ENCODE assay signal across 10 cellular contexts in the genomic region with DNA sequence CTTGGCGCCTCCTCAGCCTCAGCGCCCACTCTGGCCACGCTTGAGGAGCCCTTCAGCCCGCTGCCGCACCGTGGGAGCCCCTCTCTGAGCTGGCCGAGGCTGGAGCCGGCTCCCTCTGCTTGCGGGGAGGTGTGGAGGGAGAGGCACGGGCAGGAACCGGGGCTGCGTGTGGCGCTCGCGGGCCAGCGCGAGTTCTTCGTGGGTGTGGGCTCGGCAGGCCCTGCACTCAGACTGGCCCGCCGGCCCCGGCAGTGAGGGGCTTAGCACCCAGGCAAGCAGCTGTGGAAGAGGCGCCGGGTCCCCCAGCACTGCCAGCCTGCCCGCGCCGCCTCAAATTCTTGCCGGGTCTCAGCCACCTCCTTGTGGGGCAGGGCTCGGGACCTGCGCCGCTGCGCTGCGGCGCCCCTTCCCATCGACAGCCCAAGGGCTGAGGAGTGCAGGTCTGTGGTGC.
"Had no signal": no experiment of that assay in that cellular context is flagged by ENCODE, and none has a peak within 500 bp of the region (broad histone marks: within the 10 kb centered on the region; RNA-seq: fewer than 3 reads in every experiment).

No MANE protein-coding gene starts in this region.

- H3K27ac Mint-ChIP-seq: HFFc6 had no signal

- FAIRE-seq: HepG2 had no signal

- H3K4me3 Mint-ChIP-seq: HFFc6 had no signal

- H3K9ac ChIP-seq: GM23248 had no signal

- H3K4me3 ChIP-seq: GM23248, HAP-1 had no signal

- H3K27ac ChIP-seq: GM23248, HL-60 had no signal

- H3K36me3 ChIP-seq: HAP-1 had no signal

- DNase-seq: GM23248, GOT3, H7, HFFc6, IMR-90, KBM-7 had no signal

- ATAC-seq: HCT116, HepG2 had no signal
